Comparison of ENCODE assay signal across 12 cellular contexts in the genomic region with DNA sequence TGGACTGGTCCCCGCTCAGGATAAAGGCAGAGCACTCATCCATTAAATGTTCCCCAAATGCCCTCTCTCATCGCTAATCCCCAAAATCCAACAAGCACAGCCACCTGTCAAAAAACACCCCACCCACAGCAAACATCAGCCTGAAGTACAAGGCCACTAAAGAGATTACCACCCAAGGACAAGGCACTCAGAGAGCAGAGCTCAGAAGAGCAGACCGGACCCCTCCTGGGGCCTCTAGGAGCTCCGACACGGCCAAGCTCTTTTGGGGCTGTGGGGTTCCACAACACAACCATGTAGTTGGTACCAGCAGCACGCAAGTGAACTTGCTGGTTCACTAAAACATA. TPM values are rescaled to one million over a fixed set of nuclear protein-coding genes. Genes with fewer than 3 reads are reported as not detected.
A peak's percentile ranks its signal among the peaks of the same experiment; 100 is the strongest.
DNase-seq lines count a peak whose midpoint lies in the region; ATAC-seq and TF ChIP-seq lines count a peak whose summit lies in the region.
"Had no signal": no experiment of that assay in that cellular context is flagged by ENCODE, and none has a peak within 500 bp of the region (broad histone marks: within the 10 kb centered on the region; RNA-seq: fewer than 3 reads in every experiment).

No MANE protein-coding gene starts in this region.

- peak in 1 of 4 donors; percentile 8 for ATAC-seq in heart left ventricle
- no peak for ATAC-seq in Right ventricle myocardium inferior

- no peak for TF ChIP-seq POLR2A in heart left ventricle (IDR thresholded peaks at IDR 0.05)

- 51 to 60% (median 57%) methylated on average over 6 of the region's 6 CpGs for WGBS in heart left ventricle, 4 donors

- H3K36me3 Mint-ChIP-seq in activated T-helper 2 cell treated with anti-CD3 and anti-CD28 coated beads, Interferon-gamma antibody, Interleukin-2, Interleukin-4, amounts not matched to agents 10 μg/mL and 5 μg/mL and 100 μg/mL, durations not matched to agents 14 hours and 24 hours and 36 hours (ENCODE audit: low read depth): peaks cover 42% of the 10 kb centered on the region

- H3K9ac ChIP-seq in iPS-20b (ENCODE audit: low read depth, low read length): 0 out of 2 replicates have a peak overlapping the region, but pooled peaks have one; percentile 6
- peak overlapping the region in 1 of 2 donors; percentile 51 for H3K9ac ChIP-seq in stomach smooth muscle (ENCODE audit: low read length in 2 of 2)

- no peak overlapping the region for H3K4me3 Mint-ChIP-seq in activated T-helper 2 cell treated with anti-CD3 and anti-CD28 coated beads, Interferon-gamma antibody, Interleukin-2, Interleukin-4, amounts not matched to agents 10 μg/mL and 5 μg/mL and 100 μg/mL, durations not matched to agents 14 hours and 24 hours and 36 hours (ENCODE audit: low read depth)
- H3K4me3 Mint-ChIP-seq: activated CD4-positive, alpha-beta memory T cell treated with anti-CD3 and anti-CD28 coated beads for 36 hours had no signal

- H3K4me3 ChIP-seq in heart left ventricle (peak overlapping the region in 5 of 12 donors; percentile 1 to 29 (median 17)), iPS-20b (ENCODE audit: low read length) (no peak overlapping the region), stomach smooth muscle (ENCODE audit: low read length in 2 of 2) (peak overlapping the region in 1 of 2 donors; percentile 47)

- H3K27ac ChIP-seq in heart left ventricle (peak overlapping the region; percentile 58 to 90 (median 78)), iPS-20b (ENCODE audit: low read length) (no peak overlapping the region), stomach smooth muscle (ENCODE audit: low read length) (peak overlapping the region; percentile 49)

- H3K4me1 Mint-ChIP-seq in activated T-helper 2 cell treated with anti-CD3 and anti-CD28 coated beads, Interferon-gamma antibody, Interleukin-2, Interleukin-4, amounts not matched to agents 10 μg/mL and 5 μg/mL and 100 μg/mL, durations not matched to agents 14 hours and 24 hours and 36 hours (ENCODE audit: low read depth): peaks cover 29% of the 10 kb centered on the region

- H3K27ac Mint-ChIP-seq in activated T-helper 2 cell treated with anti-CD3 and anti-CD28 coated beads, Interferon-gamma antibody, Interleukin-2, Interleukin-4, amounts not matched to agents 10 μg/mL and 5 μg/mL and 100 μg/mL, durations not matched to agents 14 hours and 24 hours and 36 hours: peak overlapping the region; percentile 29
- H3K27ac Mint-ChIP-seq: activated CD4-positive, alpha-beta memory T cell treated with anti-CD3 and anti-CD28 coated beads for 36 hours had no signal

- no peaks in the 10 kb centered on the region for H3K27me3 ChIP-seq in heart left ventricle
- no peaks in the 10 kb centered on the region for H3K27me3 ChIP-seq in iPS-20b (ENCODE audit: insufficient read depth, low read length)
- H3K27me3 ChIP-seq in stomach smooth muscle (ENCODE audit: control insufficient read depth in 1 of 2, insufficient read depth in 2 of 2, low read length in 2 of 2): no peaks in the 10 kb centered on the region

- TF ChIP-seq CTCF in heart left ventricle (IDR thresholded peaks at IDR 0.05): no peak

- DNase-seq in heart left ventricle (no peak), Right ventricle myocardium inferior (ENCODE audit: missing footprints) (no peak), Kasumi-1 (lab: John Stamatoyannopoulos, UW) (no peak)
- DNase-seq in activated T-helper 2 cell treated with anti-CD3 and anti-CD28 coated beads, Interferon-gamma antibody, Interleukin-2, Interleukin-4, amounts not matched to agents 10 μg/mL and 5 μg/mL and 100 μg/mL, durations not matched to agents 14 hours and 24 hours and 36 hours (ENCODE audit: low spot score): no peak
- no peak for DNase-seq in effector CD8-positive, alpha-beta T cell (lab: John Stamatoyannopoulos, UW)
- no peak for DNase-seq in activated CD4-positive, CD25-positive, alpha-beta regulatory T cell treated with anti-CD3 and anti-CD28 coated beads, Interleukin-2, amount 50 U/mL, for 72 hours
- DNase-seq: activated CD4-positive, alpha-beta memory T cell treated with anti-CD3 and anti-CD28 coated beads for 36 hours; effector memory CD4-positive, alpha-beta T cell; NCI-H1694 treated with DMSO at 0.1 percent for 48 hours; SW 1271 had no signal

- intact Hi-C loops in heart left ventricle (cut with DNase I) (no loop called here), Right ventricle myocardium inferior (cut with DNase I) (no loop called here)
- intact Hi-C loops in activated T-helper 2 cell treated with anti-CD3 and anti-CD28 coated beads, Interferon-gamma antibody, Interleukin-2, Interleukin-4, amounts not matched to agents 10 μg/mL and 5 μg/mL and 100 μg/mL, durations not matched to agents 14 hours and 24 hours and 36 hours (cut with micrococcal nuclease): loop anchor here (5.0 kb wide), 1 partner anchor 1503 kb away; a partner anchor contains a TSS

- peaks cover 0 to 25% (median 20%) of the 10 kb centered on the region in 9 donors for H3K36me3 ChIP-seq in heart left ventricle
- H3K36me3 ChIP-seq in iPS-20b (ENCODE audit: insufficient read depth, low read depth, low read length): peaks cover 18% of the 10 kb centered on the region
- peaks cover 13% of the 10 kb centered on the region in 2 donors for H3K36me3 ChIP-seq in stomach smooth muscle (ENCODE audit: control insufficient read depth in 2 of 2, insufficient read depth in 2 of 2, low read length in 2 of 2)

- H3K9me3 Mint-ChIP-seq in activated T-helper 2 cell treated with anti-CD3 and anti-CD28 coated beads, Interferon-gamma antibody, Interleukin-2, Interleukin-4, amounts not matched to agents 10 μg/mL and 5 μg/mL and 100 μg/mL, durations not matched to agents 14 hours and 24 hours and 36 hours: no peaks in the 10 kb centered on the region
- H3K9me3 Mint-ChIP-seq: activated CD4-positive, alpha-beta memory T cell treated with anti-CD3 and anti-CD28 coated beads for 36 hours had no signal

- H3K9me3 ChIP-seq in heart left ventricle: no peaks in the 10 kb centered on the region
- no peaks in the 10 kb centered on the region for H3K9me3 ChIP-seq in iPS-20b (ENCODE audit: insufficient read depth, low read depth, low read length)
- H3K9me3 ChIP-seq in stomach smooth muscle (ENCODE audit: control insufficient read depth in 2 of 2, low read length in 2 of 2): no peaks in the 10 kb centered on the region

- H3K4me1 ChIP-seq in heart left ventricle (peaks cover 9 to 98% (median 66%) of the 10 kb centered on the region in 12 donors), iPS-20b (ENCODE audit: insufficient read depth, low read length) (peaks cover 24% of the 10 kb centered on the region; the same call in 1 of the 2 replicates), stomach smooth muscle (ENCODE audit: control insufficient read depth, insufficient read depth, low read length) (peaks cover 52% of the 10 kb centered on the region)

- H3K27me3 Mint-ChIP-seq in activated T-helper 2 cell treated with anti-CD3 and anti-CD28 coated beads, Interferon-gamma antibody, Interleukin-2, Interleukin-4, amounts not matched to agents 10 μg/mL and 5 μg/mL and 100 μg/mL, durations not matched to agents 14 hours and 24 hours and 36 hours (ENCODE audit: low read depth): no peaks in the 10 kb centered on the region
- H3K27me3 Mint-ChIP-seq: activated CD4-positive, alpha-beta memory T cell treated with anti-CD3 and anti-CD28 coated beads for 36 hours had no signal

RNA-seq across cellular contexts. Expression of a gene that starts 9.8 kb away (rescaled TPM):
- total RNA-seq in heart left ventricle: 100 to 1,000 TPM; 379 to 596 (median 548) TPM
- 100 to 1,000 TPM; 421 to 430 TPM for polyA plus RNA-seq in heart left ventricle
- 458 TPM for total RNA-seq in Right ventricle myocardium inferior
- total RNA-seq in activated T-helper 2 cell treated with anti-CD3 and anti-CD28 coated beads, Interferon-gamma antibody, Interleukin-2, Interleukin-4, amounts not matched to agents 10 μg/mL and 5 μg/mL and 100 μg/mL, durations not matched to agents 14 hours and 24 hours and 36 hours: 455 and 459 TPM in 2 replicates

RNA-seq across cellular contexts. Expression of a gene that starts 26.5 kb away (rescaled TPM):
- 10 to 100 TPM; 30.9 to 68.6 (median 37.1) TPM for total RNA-seq in heart left ventricle
- 10 to 100 TPM; 15.8 to 35.8 TPM for polyA plus RNA-seq in heart left ventricle
- total RNA-seq in Right ventricle myocardium inferior: 34.1 TPM
- total RNA-seq in activated T-helper 2 cell treated with anti-CD3 and anti-CD28 coated beads, Interferon-gamma antibody, Interleukin-2, Interleukin-4, amounts not matched to agents 10 μg/mL and 5 μg/mL and 100 μg/mL, durations not matched to agents 14 hours and 24 hours and 36 hours: 63.7 and 66.7 TPM in 2 replicates
